1 cellular context compared by ENCODE assay signal in genomic region chr17:68398731-68399637, GRCh38.
TF ChIP-seq lines count a peak whose summit lies in the region.

No MANE protein-coding gene starts in this region.

TF ChIP-seq in HepG2, 621 proteins besides CTCF, POLR2A, EP300 and RAD21 (continued from another document and continues in another):
- TF ChIP-seq ZNF501 (CRISPR knock-in tag; IDR thresholded peaks at IDR 0.05) (peak; percentile 91), YEATS2 (CRISPR knock-in tag; IDR thresholded peaks at IDR 0.05; ENCODE audit: borderline replicate concordance) (peak; percentile 66; the same call in 1 of the 2 replicates), MIXL1 (CRISPR knock-in tag; IDR thresholded peaks at IDR 0.05) (peak; percentile 74), IRX3 (CRISPR knock-in tag; IDR thresholded peaks at IDR 0.05; ENCODE audit: borderline replicate concordance, low read depth) (no peak), ZBTB20 (CRISPR knock-in tag; IDR thresholded peaks at IDR 0.05; ENCODE audit: borderline replicate concordance, low read depth) (peak; percentile 79; the same call in 1 of the 2 replicates), TEAD3 (CRISPR knock-in tag; optimal IDR thresholded peaks at IDR 0.05; ENCODE audit: borderline replicate concordance) (peak; percentile 42), ARID5B (CRISPR knock-in tag; IDR thresholded peaks at IDR 0.05) (peak; percentile 72), SKI (IDR thresholded peaks at IDR 0.05; ENCODE audit: partially characterized antibody) (peak; percentile 35), NRL (CRISPR knock-in tag; IDR thresholded peaks at IDR 0.05; ENCODE audit: borderline replicate concordance) (no peak), ZBTB39 (CRISPR knock-in tag; IDR thresholded peaks at IDR 0.05) (no peak), SOX6 (IDR thresholded peaks at IDR 0.05) (no peak), SOX6 (CRISPR knock-in tag; IDR thresholded peaks at IDR 0.05) (peak; percentile 71), ARNTL (CRISPR knock-in tag; IDR thresholded peaks at IDR 0.05) (peak; percentile 80; the same call in 1 of the 2 replicates), ZNF276 (CRISPR knock-in tag; IDR thresholded peaks at IDR 0.05; ENCODE audit: low read depth) (no peak), NFE2L1 (CRISPR knock-in tag; IDR thresholded peaks at IDR 0.05; ENCODE audit: borderline replicate concordance) (no peak), HOXA9 (CRISPR knock-in tag; IDR thresholded peaks at IDR 0.05; ENCODE audit: borderline replicate concordance) (no peak), HOXA5 (CRISPR knock-in tag; IDR thresholded peaks at IDR 0.05) (peak; percentile 60; the same call in 1 of the 2 replicates), ZNF235 (CRISPR knock-in tag; IDR thresholded peaks at IDR 0.05; ENCODE audit: borderline replicate concordance) (no peak), KDM2A (CRISPR knock-in tag; IDR thresholded peaks at IDR 0.05; ENCODE audit: borderline replicate concordance, low read depth) (peak; percentile 63; the same call in 1 of the 2 replicates), CSRNP1 (CRISPR knock-in tag; IDR thresholded peaks at IDR 0.05) (0 out of 2 replicates have a peak, but pooled peaks have one; percentile 17), THAP11 (CRISPR knock-in tag; IDR thresholded peaks at IDR 0.05) (peak; percentile 22; the same call in 1 of the 2 replicates), ETV5 (CRISPR knock-in tag; IDR thresholded peaks at IDR 0.05; ENCODE audit: borderline replicate concordance) (peak; percentile 52; the same call in 1 of the 2 replicates), ZNF446 (CRISPR knock-in tag; IDR thresholded peaks at IDR 0.05) (no peak), SIN3A (IDR thresholded peaks at IDR 0.05; ENCODE audit: borderline replicate concordance, low read depth, low read length) (no peak; the same call in 1 of the 2 replicates), NCOA5 (CRISPR knock-in tag; IDR thresholded peaks at IDR 0.05) (no peak), ZNF749 (CRISPR knock-in tag; IDR thresholded peaks at IDR 0.05; ENCODE audit: borderline replicate concordance) (no peak), SRSF4 (IDR thresholded peaks at IDR 0.05; ENCODE audit: low read depth, low read length, poor library complexity, severe bottlenecking) (no peak), FOXK1 (CRISPR knock-in tag; IDR thresholded peaks at IDR 0.05; ENCODE audit: borderline replicate concordance, low read depth) (peak; percentile 77), FOSL2 (CRISPR knock-in tag; IDR thresholded peaks at IDR 0.05) (0 out of 2 replicates have a peak, but pooled peaks have one; percentile 19), SNAPC2 (CRISPR knock-in tag; IDR thresholded peaks at IDR 0.05) (peak; percentile 74; the same call in 1 of the 2 replicates), ZBTB14 (CRISPR knock-in tag; IDR thresholded peaks at IDR 0.05) (peak; percentile 37; the same call in 1 of the 2 replicates), HNF1B (CRISPR knock-in tag; IDR thresholded peaks at IDR 0.05) (peak; percentile 85), ZNF350 (CRISPR knock-in tag; IDR thresholded peaks at IDR 0.05; ENCODE audit: borderline replicate concordance, low read depth) (peak; percentile 85; the same call in 1 of the 2 replicates), FOXP4 (CRISPR knock-in tag; IDR thresholded peaks at IDR 0.05) (peak; percentile 68), MZF1 (CRISPR knock-in tag; IDR thresholded peaks at IDR 0.05; ENCODE audit: borderline replicate concordance) (no peak), SAP130 (CRISPR knock-in tag; IDR thresholded peaks at IDR 0.05; ENCODE audit: low read depth) (peak; percentile 64), ZNF512B (CRISPR knock-in tag; IDR thresholded peaks at IDR 0.05; ENCODE audit: borderline replicate concordance) (no peak), ZNF766 (CRISPR knock-in tag; IDR thresholded peaks at IDR 0.05; ENCODE audit: borderline replicate concordance) (no peak), ZNF747 (CRISPR knock-in tag; IDR thresholded peaks at IDR 0.05; ENCODE audit: borderline replicate concordance) (peak; percentile 90; the same call in 1 of the 2 replicates), ZNF720 (CRISPR knock-in tag; IDR thresholded peaks at IDR 0.05) (no peak), ZEB1 (IDR thresholded peaks at IDR 0.05; ENCODE audit: insufficient replicate concordance, low read depth) (peak; percentile 34), ZNF207 (IDR thresholded peaks at IDR 0.05; ENCODE audit: borderline replicate concordance) (no peak), SCMH1 (CRISPR knock-in tag; IDR thresholded peaks at IDR 0.05; ENCODE audit: borderline replicate concordance) (no peak), MAFF (IDR thresholded peaks at IDR 0.05; ENCODE audit: low read depth, low read length) (peak; percentile 48; the same call in 1 of the 2 replicates), ZNF775 (CRISPR knock-in tag; IDR thresholded peaks at IDR 0.05; ENCODE audit: borderline replicate concordance) (no peak), ZNF34 (CRISPR knock-in tag; IDR thresholded peaks at IDR 0.05; ENCODE audit: borderline replicate concordance) (peak; percentile 85; the same call in 1 of the 2 replicates), ZNF644 (CRISPR knock-in tag; IDR thresholded peaks at IDR 0.05; ENCODE audit: low read depth) (0 out of 2 replicates have a peak, but pooled peaks have one; percentile 32), ZNF441 (CRISPR knock-in tag; IDR thresholded peaks at IDR 0.05; ENCODE audit: borderline replicate concordance) (no peak), ZNF317 (CRISPR knock-in tag; IDR thresholded peaks at IDR 0.05) (0 out of 2 replicates have a peak, but pooled peaks have one; percentile 0)
